ENCODE assay signal across 24 cellular contexts in the genomic region with DNA sequence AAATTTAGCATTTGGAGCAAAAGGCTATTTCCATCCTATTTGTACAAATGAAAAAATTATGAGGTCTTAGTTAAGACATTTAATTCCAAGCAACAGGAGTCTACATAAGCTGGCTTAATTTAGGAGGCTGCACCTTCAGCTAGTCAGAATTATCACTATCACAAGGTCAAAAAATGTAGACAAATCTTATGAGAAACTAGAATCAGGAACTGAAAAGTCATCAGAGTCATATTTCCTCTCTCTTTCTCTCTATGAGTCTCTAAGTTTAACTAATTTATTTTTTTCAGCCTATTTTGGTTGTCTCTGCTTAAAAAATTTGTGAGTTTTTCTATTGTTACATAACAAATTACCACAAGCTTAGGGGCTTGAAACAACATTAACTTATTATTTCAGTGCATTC.
"Had no signal": no experiment of that assay in that cellular context is flagged by ENCODE, and none has a peak within 500 bp of the region (broad histone marks: within the 10 kb centered on the region; RNA-seq: fewer than 3 reads in every experiment).

No MANE protein-coding gene starts in this region.

- DNase-seq: activated B cell treated with CpG ODN at 0.5 μM for 24 hours; activated CD4-positive, alpha-beta T cell treated with anti-CD3 and anti-CD28 coated beads for 48 hours; activated CD8-positive, alpha-beta memory T cell treated with anti-CD3 and anti-CD28 coated beads, Interleukin-2, amount 50 U/mL, for 4 hours; activated CD8-positive, alpha-beta T cell treated with anti-CD3 and anti-CD28 coated beads, Interleukin-2, amount 10 ng/mL, durations not matched to agents 7 days and 5 days; activated gamma-delta T cell treated with Interleukin-2 at 50 U/mL for 16 hours; activated T-cell treated with anti-CD3 and anti-CD28 coated beads, Interleukin-2, amount 50 U/mL, for 48 hours; amygdala; body of pancreas; cortex of kidney; effector CD4-positive, alpha-beta T cell; midbrain; right lobe of liver; stimulated activated CD4-positive, alpha-beta T cell treated with anti-CD3 and anti-CD28 coated beads, Interleukin-4, amount 100 ng/mL, for 4 hours; stimulated activated CD8-positive, alpha-beta memory T cell treated with anti-CD3 and anti-CD28 coated beads, Interleukin-4, amount 100 ng/mL, for 48 hours had no signal

- H3K36me3 ChIP-seq: esophagus muscularis mucosa, right lobe of liver had no signal

- H3K27ac Mint-ChIP-seq: activated B cell treated with CpG ODN at 0.5 μM for 24 hours; activated CD8-positive, alpha-beta T cell treated with anti-CD3 and anti-CD28 coated beads, Interleukin-2, amount 10 ng/mL, durations not matched to agents 7 days and 5 days; activated naive CD8-positive, alpha-beta T cell; stimulated activated naive CD8-positive, alpha-beta T cell treated with anti-CD3 and anti-CD28 coated beads, Interleukin-15, Interleukin-2, amounts not matched to agents 100 ng/mL and 50 ng/mL, for 24 hours; type B pancreatic cell had no signal

- H3K27me3 Mint-ChIP-seq: activated B cell treated with CpG ODN at 0.5 μM for 24 hours; activated naive CD8-positive, alpha-beta T cell; central memory CD8-positive, alpha-beta T cell; stimulated activated naive CD8-positive, alpha-beta T cell treated with anti-CD3 and anti-CD28 coated beads, Interleukin-15, Interleukin-2, amounts not matched to agents 100 ng/mL and 50 ng/mL, for 24 hours; type B pancreatic cell had no signal

- FAIRE-seq: keratinocyte had no signal

- H3K4me2 ChIP-seq: hepatocyte, smooth muscle cell had no signal

- H3K9me3 Mint-ChIP-seq: activated B cell treated with CpG ODN at 0.5 μM for 24 hours, type B pancreatic cell had no signal

- H3K4me1 ChIP-seq: body of pancreas, esophagus muscularis mucosa, right lobe of liver had no signal

- H3K36me3 Mint-ChIP-seq: activated naive CD8-positive, alpha-beta T cell; type B pancreatic cell had no signal

- H3K9me3 ChIP-seq: body of pancreas, right lobe of liver had no signal

- H3K4me3 Mint-ChIP-seq: activated B cell treated with CpG ODN at 0.5 μM for 24 hours; activated CD8-positive, alpha-beta T cell treated with anti-CD3 and anti-CD28 coated beads, Interleukin-2, amount 10 ng/mL, durations not matched to agents 7 days and 5 days; activated naive CD8-positive, alpha-beta T cell; central memory CD8-positive, alpha-beta T cell; neural crest cell; stimulated activated naive CD8-positive, alpha-beta T cell treated with anti-CD3 and anti-CD28 coated beads, Interleukin-15, Interleukin-2, amounts not matched to agents 100 ng/mL and 50 ng/mL, for 24 hours; type B pancreatic cell had no signal

- H3K4me3 ChIP-seq: body of pancreas, esophagus muscularis mucosa, hepatocyte, right lobe of liver, smooth muscle cell had no signal

- H3K79me2 ChIP-seq: hepatocyte had no signal

- H2AFZ ChIP-seq: hepatocyte had no signal

- H3K27me3 ChIP-seq: body of pancreas, esophagus muscularis mucosa, hepatocyte, right lobe of liver had no signal

- ATAC-seq: activated CD8-positive, alpha-beta T cell treated with anti-CD3 and anti-CD28 coated beads, Interleukin-2, amount 10 ng/mL, durations not matched to agents 7 days and 5 days; body of pancreas; left lobe of liver; right lobe of liver had no signal

- H3K27ac ChIP-seq: body of pancreas, esophagus muscularis mucosa, hepatocyte, right lobe of liver had no signal

- H3K4me1 Mint-ChIP-seq: activated B cell treated with CpG ODN at 0.5 μM for 24 hours; central memory CD8-positive, alpha-beta T cell; neural crest cell had no signal
